22 cellular contexts compared by ENCODE assay signal in genomic region chr15:39144051-39144450, GRCh38.
DNase-seq lines count a peak whose midpoint lies in the region; ATAC-seq and TF ChIP-seq lines count a peak whose summit lies in the region.
"Had no signal": no experiment of that assay in that cellular context is flagged by ENCODE, and none has a peak within 500 bp of the region (broad histone marks: within the 10 kb centered on the region; RNA-seq: fewer than 3 reads in every experiment).

No MANE protein-coding gene starts in this region.

- no peaks in the 10 kb centered on the region for H3K36me3 ChIP-seq in SK-N-SH (replicated peaks in 1 of 2; ENCODE audit: control insufficient read depth in 1 of 2, insufficient read depth in 2 of 2, low read length in 1 of 2)
- H3K36me3 ChIP-seq in mesenchymal stem cell (ENCODE audit: control insufficient read depth in 1 of 2, insufficient read depth in 2 of 2, low read depth in 1 of 2, low read length in 2 of 2): no peaks in the 10 kb centered on the region
- H3K36me3 ChIP-seq in mammary epithelial cell (ENCODE audit: insufficient read depth, low read length): no peaks in the 10 kb centered on the region
- H3K36me3 ChIP-seq in MG63: no peaks in the 10 kb centered on the region
- H3K36me3 ChIP-seq in H7 (replicated peaks; ENCODE audit: control insufficient read depth, insufficient read depth, low read length): no peaks in the 10 kb centered on the region
- H3K36me3 ChIP-seq: Peyer's patch had no signal

- H3F3A ChIP-seq in SK-N-SH (replicated peaks; ENCODE audit: insufficient read depth): peaks cover 36% of the 10 kb centered on the region

- intact Hi-C loops in activated naive CD4-positive, alpha-beta T cell treated with anti-CD3 and anti-CD28 coated beads for 36 hours (cut with micrococcal nuclease): loop anchor here (2.0 to 10.0 kb wide), 2 partner anchors 283 to 329 kb away; no protein-coding TSS in a partner anchor
- intact Hi-C loops in mammary epithelial cell (cut with micrococcal nuclease): no loop called here

- H2AK5ac ChIP-seq in mesenchymal stem cell (ENCODE audit: low read length, severe bottlenecking): no peak overlapping the region

- H2AFZ ChIP-seq in SK-N-SH (ENCODE audit: low read depth) (no peak overlapping the region), mesenchymal stem cell (ENCODE audit: low read depth, low read length) (no peak overlapping the region), mammary epithelial cell (ENCODE audit: low read depth, low read length) (no peak overlapping the region)
- H2AFZ ChIP-seq: GM23338 had no signal

- BruUV-seq in mammary epithelial cell (replicated peaks; lab: Mats Ljungman, UMichigan): no TSS peak

- 97% methylated on average over 2 of the region's 2 CpGs for WGBS in SK-N-SH (ENCODE audit: low lambda C conversion rate)
- WGBS in mesenchymal stem cell: 90% methylated on average over 2 of the region's 2 CpGs
- 97% methylated on average over 2 of the region's 2 CpGs for WGBS in mammary epithelial cell (ENCODE audit: low coverage, missing lambda C conversion rate)

- no peak for TF ChIP-seq RAD21 in SK-N-SH (IDR thresholded peaks at IDR 0.05; ENCODE audit: low read length)

- H3K4ac ChIP-seq in mesenchymal stem cell (ENCODE audit: low read depth in 1 of 2, low read length in 2 of 2): no peak overlapping the region

- H3K4me2 ChIP-seq in SK-N-SH: peak overlapping the region; percentile 16; the same call in 1 of the 2 replicates
- no peak overlapping the region for H3K4me2 ChIP-seq in mesenchymal stem cell (ENCODE audit: low read length, poor library complexity, severe bottlenecking)
- no peak overlapping the region for H3K4me2 ChIP-seq in mammary epithelial cell (ENCODE audit: insufficient read depth, low read depth, low read length)
- H3K4me2 ChIP-seq: GM23338 had no signal

- no peak overlapping the region for H3K18ac ChIP-seq in mesenchymal stem cell (ENCODE audit: low read depth in 1 of 2, low read length in 2 of 2)

- no peak overlapping the region for H3K4me3 Mint-ChIP-seq in activated naive CD4-positive, alpha-beta T cell treated with anti-CD3 and anti-CD28 coated beads for 36 hours
- H3K4me3 Mint-ChIP-seq: GM23338, IgD-negative memory B cell had no signal

- H2BK120ac ChIP-seq in mesenchymal stem cell (ENCODE audit: low read depth, low read length): no peak overlapping the region

- H4K91ac ChIP-seq in mesenchymal stem cell (ENCODE audit: low read length): no peak overlapping the region

- H3K27me3 ChIP-seq in SK-N-SH (ENCODE audit: insufficient read depth) (no peaks in the 10 kb centered on the region), mesenchymal stem cell (ENCODE audit: control insufficient read depth in 1 of 2, insufficient read depth in 1 of 2, low read length in 2 of 2) (no peaks in the 10 kb centered on the region), mammary epithelial cell (ENCODE audit: insufficient read depth, low read length) (no peaks in the 10 kb centered on the region), MG63 (no peaks in the 10 kb centered on the region), H7 (ENCODE audit: control insufficient read depth, insufficient read depth, low read length) (no peaks in the 10 kb centered on the region)
- H3K27me3 ChIP-seq: Peyer's patch had no signal

- H3K14ac ChIP-seq in mesenchymal stem cell (ENCODE audit: low read length in 2 of 2): no peak overlapping the region

- H3K9me2 ChIP-seq in SK-N-SH: no peaks in the 10 kb centered on the region

- peaks cover 16 to 23% of the 10 kb centered on the region in 2 experiments for H3K4me1 ChIP-seq in SK-N-SH (ENCODE audit: control insufficient read depth in 1 of 2, insufficient read depth in 2 of 2, low read depth in 1 of 2, low read length in 1 of 2)
- H3K4me1 ChIP-seq in mesenchymal stem cell (ENCODE audit: control insufficient read depth, insufficient read depth, low read depth, low read length): peaks cover 12% of the 10 kb centered on the region
- peaks cover 20% of the 10 kb centered on the region for H3K4me1 ChIP-seq in mammary epithelial cell (ENCODE audit: insufficient read depth, low read length)
- H3K4me1 ChIP-seq: Peyer's patch had no signal

- no peak for ATAC-seq in SK-N-SH treated with all-trans-retinoic acid at 6 μM for 48 hours
- ATAC-seq in activated naive CD4-positive, alpha-beta T cell treated with anti-CD3 and anti-CD28 coated beads, Interleukin-2, amount 50 U/mL, for 72 hours: no peak
- ATAC-seq: GM23338, HCT116 had no signal

- H3K27ac ChIP-seq in SK-N-SH (ENCODE audit: low read depth in 2 of 2, low read length in 1 of 2) (peak overlapping the region in 1 of 2 experiments; percentile 74; a peak in 2 of 4 replicates), mesenchymal stem cell (ENCODE audit: low read length, poor library complexity, severe bottlenecking) (no peak overlapping the region), mammary epithelial cell (ENCODE audit: insufficient read depth, low read depth, low read length) (no peak overlapping the region)
- H3K27ac ChIP-seq: 22Rv1, C4-2B, Peyer's patch had no signal

- no peaks in the 10 kb centered on the region for H3K79me1 ChIP-seq in mesenchymal stem cell (replicated peaks; ENCODE audit: low read length, poor library complexity, severe bottlenecking)

- H3K36me3 Mint-ChIP-seq in activated naive CD4-positive, alpha-beta T cell treated with anti-CD3 and anti-CD28 coated beads, Interleukin-2, amount 50 U/mL, for 72 hours: peaks cover 0 to 25% of the 10 kb centered on the region in 2 donors
- no peaks in the 10 kb centered on the region for H3K36me3 Mint-ChIP-seq in activated naive CD4-positive, alpha-beta T cell treated with anti-CD3 and anti-CD28 coated beads for 36 hours (ENCODE audit: low read depth)
- H3K36me3 Mint-ChIP-seq: IgD-negative memory B cell had no signal

- H3K9me3 ChIP-seq in SK-N-SH (no peaks in the 10 kb centered on the region), mesenchymal stem cell (ENCODE audit: control insufficient read depth, low read length) (no peaks in the 10 kb centered on the region), mammary epithelial cell (replicated peaks; ENCODE audit: insufficient read depth, low read length) (no peaks in the 10 kb centered on the region), MG63 (no peaks in the 10 kb centered on the region)
- H3K9me3 ChIP-seq: Peyer's patch had no signal

- CTCF ChIA-PET in SK-N-SH (lab: Yijun Ruan, JAX): interaction anchor here (1.2 kb wide), 1 partner anchor 19 kb away, joined by 4 read pairs; no protein-coding TSS in a partner anchor
- CTCF ChIA-PET in activated naive CD4-positive, alpha-beta T cell treated with anti-CD3 and anti-CD28 coated beads for 36 hours (lab: Charles Lee): no interaction called here
- CTCF ChIA-PET in mammary epithelial cell (lab: Charles Lee; ENCODE audit: low non-redundant PET): no interaction called here

- POLR2A ChIA-PET in SK-N-SH (lab: Yijun Ruan, JAX): no interaction called here

- peaks cover 2% of the 10 kb centered on the region for H3K27me3 Mint-ChIP-seq in activated naive CD4-positive, alpha-beta T cell treated with anti-CD3 and anti-CD28 coated beads for 36 hours (ENCODE audit: low read depth)

- no peak overlapping the region for H2BK15ac ChIP-seq in mesenchymal stem cell (ENCODE audit: low read depth, poor library complexity, severe bottlenecking)

- peaks cover 0 to 12% of the 10 kb centered on the region in 2 donors for H3K9me3 Mint-ChIP-seq in activated naive CD4-positive, alpha-beta T cell treated with anti-CD3 and anti-CD28 coated beads, Interleukin-2, amount 50 U/mL, for 72 hours
- no peaks in the 10 kb centered on the region for H3K9me3 Mint-ChIP-seq in activated naive CD4-positive, alpha-beta T cell treated with anti-CD3 and anti-CD28 coated beads for 36 hours
- H3K9me3 Mint-ChIP-seq: GM23338 had no signal

- H4K8ac ChIP-seq in mesenchymal stem cell (ENCODE audit: low read length): no peak overlapping the region

- in situ Hi-C loops in mammary epithelial cell (cut with MboI; ENCODE audit: low sequenced_read_pairs in 2 of 2): no loop called here

- peak overlapping the region; percentile 46 to 92 for H3K27ac Mint-ChIP-seq in activated naive CD4-positive, alpha-beta T cell treated with anti-CD3 and anti-CD28 coated beads, Interleukin-2, amount 50 U/mL, for 72 hours
- no peak overlapping the region for H3K27ac Mint-ChIP-seq in activated naive CD4-positive, alpha-beta T cell treated with anti-CD3 and anti-CD28 coated beads for 36 hours
- H3K27ac Mint-ChIP-seq: GM23338, IgD-negative memory B cell had no signal

- no peak overlapping the region for H2BK5ac ChIP-seq in mesenchymal stem cell (ENCODE audit: low read depth, low read length, poor library complexity, severe bottlenecking)

- dilution Hi-C loops in mammary epithelial cell (cut with HindIII; ENCODE audit: low sequenced_read_pairs): no loop called here

- H3K9ac ChIP-seq in SK-N-SH (no peak overlapping the region), mesenchymal stem cell (ENCODE audit: low read length) (peak overlapping the region; percentile 7), mammary epithelial cell (ENCODE audit: insufficient read depth, low read length) (no peak overlapping the region)

- no peak overlapping the region for H2BK12ac ChIP-seq in mesenchymal stem cell (ENCODE audit: low read length in 2 of 2)

- H3K4me3 ChIP-seq in SK-N-SH (ENCODE audit: low read depth in 2 of 2, low read length in 1 of 2) (no peak overlapping the region), mesenchymal stem cell (ENCODE audit: insufficient read depth in 1 of 2, low read depth in 1 of 2, low read length in 2 of 2) (no peak overlapping the region), mammary epithelial cell (replicated peaks in 1 of 3; ENCODE audit: insufficient read depth in 1 of 3, low read depth in 2 of 3, low read length in 3 of 3) (no peak overlapping the region), MG63 (no peak overlapping the region), H7 (ENCODE audit: insufficient read depth, low read depth, low read length) (no peak overlapping the region)
- H3K4me3 ChIP-seq: GM23338, Peyer's patch had no signal

- H3K23ac ChIP-seq in mesenchymal stem cell (ENCODE audit: low read length in 2 of 2): no peak overlapping the region

- peaks cover 24% of the 10 kb centered on the region for H3K4me1 Mint-ChIP-seq in activated naive CD4-positive, alpha-beta T cell treated with anti-CD3 and anti-CD28 coated beads for 36 hours (ENCODE audit: low read depth)
- H3K4me1 Mint-ChIP-seq: GM23338, IgD-negative memory B cell had no signal

- TF ChIP-seq CTCF in SK-N-SH (IDR thresholded peaks at IDR 0.05) (no peak), mammary epithelial cell (conservative IDR thresholded peaks at IDR 0.05 in 1 of 2, IDR thresholded peaks at IDR 0.05 in 1 of 2; ENCODE audit: extremely low read depth in 1 of 2, insufficient read depth in 1 of 2, low read depth in 1 of 2, low read length in 2 of 2) (no peak)

- TF ChIP-seq EP300 in SK-N-SH (IDR thresholded peaks at IDR 0.05; ENCODE audit: borderline replicate concordance in 1 of 2, low read depth in 1 of 2, low read length in 1 of 2): no peak

- no peaks in the 10 kb centered on the region for H3K79me2 ChIP-seq in SK-N-SH (ENCODE audit: insufficient read depth)
- no peaks in the 10 kb centered on the region for H3K79me2 ChIP-seq in mammary epithelial cell (ENCODE audit: insufficient read depth, low read length)

- DNase-seq in SK-N-SH: no peak
- DNase-seq in activated naive CD4-positive, alpha-beta T cell treated with anti-CD3 and anti-CD28 coated beads, Interleukin-2, amount 50 U/mL, for 72 hours (ENCODE audit: low spot score in 2 of 2): no peak
- DNase-seq in activated naive CD4-positive, alpha-beta T cell treated with anti-CD3 and anti-CD28 coated beads for 36 hours: no peak
- DNase-seq in mesenchymal stem cell: no peak
- no peak for DNase-seq in mammary epithelial cell
- no peak for DNase-seq in MG63
- no peak for DNase-seq in H7
- DNase-seq: AML-193, DMS79 treated with DMSO at 0.1 percent for 48 hours, Kasumi-1, NCI-H1105, NCI-H1694, NCI-H2081 treated with DMSO at 0.1 percent for 48 hours, NCI-H446 treated with DMSO at 0.1 percent for 48 hours, NCI-H69, Peyer's patch had no signal

- H4K20me1 ChIP-seq in SK-N-SH (ENCODE audit: insufficient read depth) (no peaks in the 10 kb centered on the region), mammary epithelial cell (ENCODE audit: insufficient read depth, low read length) (no peaks in the 10 kb centered on the region)
